Comparison of ENCODE assay signal across 9 cellular contexts in genomic region chr2:179020156-179020750, GRCh38. TPM values are rescaled to one million over a fixed set of nuclear protein-coding genes. Genes with fewer than 3 reads are reported as not detected.
A peak's percentile ranks its signal among the peaks of the same experiment; 100 is the strongest.
DNase-seq lines count a peak whose midpoint lies in the region; ATAC-seq and TF ChIP-seq lines count a peak whose summit lies in the region.
"Had no signal": no experiment of that assay in that cellular context is flagged by ENCODE, and none has a peak within 500 bp of the region (broad histone marks: within the 10 kb centered on the region; RNA-seq: fewer than 3 reads in every experiment).

No MANE protein-coding gene starts in this region.

- WGBS in iPS DF 6.9 (ENCODE audit: insufficient coverage, insufficient read length), result no CpG with 5 or more reads among the region's 3 CpGs
- WGBS in testis, 2 donors, result 61 to 66% methylated on average over 3 of the region's 3 CpGs

- DNase-seq in CD1c-positive myeloid dendritic cell (ENCODE audit: extremely low spot score) (peak; percentile 20), NCI-H460 (ENCODE audit: extremely low read depth, low read depth) (peak; percentile 38), iPS DF 6.9 (ENCODE audit: low read depth, low spot score) (peak; percentile 47), testis (peak; percentile 75), uterus (no peak)
- peak; percentile 31 for DNase-seq in activated T-cell treated with anti-CD3 and anti-CD28 coated beads, Interleukin-2, amount 50 U/mL, for 1 hour
- DNase-seq: IMR-90 had no signal

- no peaks in the 10 kb centered on the region for H3K36me3 ChIP-seq in iPS DF 6.9 (ENCODE audit: control insufficient read depth, insufficient read depth, low read length)
- H3K36me3 ChIP-seq in testis (ENCODE audit: low read depth, missing control alignments), result no peaks in the 10 kb centered on the region
- H3K36me3 ChIP-seq in uterus, result no peaks in the 10 kb centered on the region

- no peaks in the 10 kb centered on the region for H3K27me3 ChIP-seq in iPS DF 6.9 (ENCODE audit: control insufficient read depth, insufficient read depth, low read length)
- no peaks in the 10 kb centered on the region for H3K27me3 ChIP-seq in testis
- no peaks in the 10 kb centered on the region for H3K27me3 ChIP-seq in uterus

- ATAC-seq in GM18868 (IDR thresholded peaks at IDR 0.05; ENCODE audit: unreplicated experiment), result peak; percentile 46
- peak; percentile 57 for ATAC-seq in HG03135 (IDR thresholded peaks at IDR 0.05; ENCODE audit: unreplicated experiment)

- H3K27ac ChIP-seq in iPS DF 6.9 (ENCODE audit: low read length), result no peak overlapping the region
- no peak overlapping the region for H3K27ac ChIP-seq in testis
- no peak overlapping the region for H3K27ac ChIP-seq in uterus

- peak in 2 of 3 experiments; percentile 41 to 46 for TF ChIP-seq CTCF in testis (IDR thresholded peaks at IDR 0.05)
- TF ChIP-seq CTCF in uterus (IDR thresholded peaks at IDR 0.05), result peak in 1 of 4 experiments; percentile 10

- intact Hi-C loops in testis (cut with DNase I; ENCODE audit: low total_unique reads), result no loop called here
- intact Hi-C loops in uterus (cut with DNase I; ENCODE audit: low total_unique reads), result no loop called here

- no peaks in the 10 kb centered on the region for H3K4me1 ChIP-seq in iPS DF 6.9 (ENCODE audit: control insufficient read depth, insufficient read depth, low read length)
- H3K4me1 ChIP-seq in testis, result no peaks in the 10 kb centered on the region
- H3K4me1 ChIP-seq in uterus, result no peaks in the 10 kb centered on the region

- H3K4me3 ChIP-seq in iPS DF 6.9 (ENCODE audit: low read length), result no peak overlapping the region
- H3K4me3 ChIP-seq in testis, result no peak overlapping the region
- no peak overlapping the region for H3K4me3 ChIP-seq in uterus

- no peaks in the 10 kb centered on the region for H3K9me3 ChIP-seq in iPS DF 6.9 (ENCODE audit: control insufficient read depth, insufficient read depth, low read length)
- no peaks in the 10 kb centered on the region for H3K9me3 ChIP-seq in testis
- no peaks in the 10 kb centered on the region for H3K9me3 ChIP-seq in uterus

- TF ChIP-seq POLR2A in testis (IDR thresholded peaks at IDR 0.05), result no peak
- TF ChIP-seq POLR2A in uterus (IDR thresholded peaks at IDR 0.05), result no peak

RNA-seq across cellular contexts. Expression of gene CCDC141, which starts 29.7 kb away (rescaled TPM):
- 2.4 and 4.0 TPM in 2 replicates for total RNA-seq in NCI-H460 (2014; rRNA removed; shearing (Covaris generic))
- 1.3 and 2.1 TPM in 2 replicates for polyA plus RNA-seq in NCI-H460 (2014; cell fraction: nucleus; rRNA removed)
- total RNA-seq in testis (10 to 100 TPM; 17.8 to 25.9 TPM), uterus (10 to 100 TPM in 1 of 4 donors, 1 to 10 TPM in 2, under 1 TPM in 1; 0.29 to 10.2 (median 3.8) TPM)
- polyA plus RNA-seq in testis (ENCODE audit: insufficient read depth, low read depth, low replicate concordance), result 2.2 TPM
- total RNA-seq: IMR-90 had no signal
- polyA plus RNA-seq: IMR-90 had no signal

Comparison
In these comparisons a context has a peak if more than half of its experiments do, and no peak if none do; other contexts are left out.
1. DNase-seq: peak in CD1c-positive myeloid dendritic cell (single experiment), NCI-H460 (single experiment), activated T-cell treated with anti-CD3 and anti-CD28 coated beads, Interleukin-2, amount 50 U/mL, for 1 hour (single experiment), iPS DF 6.9 (single experiment) and testis (single experiment); none in uterus (0 of 2).